Comparison of ENCODE assay signal across 14 cellular contexts in genomic region chr9:106284300-106284699, GRCh38.
A peak's percentile ranks its signal among the peaks of the same experiment; 100 is the strongest.
DNase-seq lines count a peak whose midpoint lies in the region; ATAC-seq and TF ChIP-seq lines count a peak whose summit lies in the region.
"Had no signal": no experiment of that assay in that cellular context is flagged by ENCODE, and none has a peak within 500 bp of the region (broad histone marks: within the 10 kb centered on the region; RNA-seq: fewer than 3 reads in every experiment).

No MANE protein-coding gene starts in this region.

- H3K79me2 ChIP-seq in HCT116 (ENCODE audit: insufficient read depth, low read length): no peaks in the 10 kb centered on the region

- no peaks in the 10 kb centered on the region for H3K9me2 ChIP-seq in HCT116 (ENCODE audit: insufficient read depth)

- H3K36me3 Mint-ChIP-seq in WTC11: peaks cover 5% of the 10 kb centered on the region; the same call in 1 of the 2 replicates
- H3K36me3 Mint-ChIP-seq in stimulated activated effector memory CD8-positive, alpha-beta T cell treated with anti-CD3 and anti-CD28 coated beads, Interleukin-12 subunit alpha, Interleukin-12 subunit beta, amount 100 ng/mL, for 72 hours: peaks cover 4% of the 10 kb centered on the region
- H3K36me3 Mint-ChIP-seq: CD4-positive, alpha-beta memory T cell had no signal

- H3K9me3 ChIP-seq in HCT116 (ENCODE audit: control insufficient read depth in 1 of 2, insufficient read depth in 1 of 2, low read depth in 1 of 2, low read length in 2 of 2): no peaks in the 10 kb centered on the region

- ATAC-seq in HCT116: peak; percentile 40; the same call in 1 of the 2 replicates
- peak; percentile 87 for ATAC-seq in WTC11
- ATAC-seq in stimulated activated effector memory CD8-positive, alpha-beta T cell treated with anti-CD3 and anti-CD28 coated beads, Interleukin-12 subunit alpha, Interleukin-12 subunit beta, amount 100 ng/mL, for 72 hours: no peak
- ATAC-seq in GM21529 (IDR thresholded peaks at IDR 0.05; ENCODE audit: unreplicated experiment): no peak
- ATAC-seq in HG03439 (IDR thresholded peaks at IDR 0.05; ENCODE audit: unreplicated experiment): no peak
- ATAC-seq: Panc1 had no signal

- no peak overlapping the region for H3K4me3 Mint-ChIP-seq in WTC11
- no peak overlapping the region for H3K4me3 Mint-ChIP-seq in stimulated activated effector memory CD8-positive, alpha-beta T cell treated with anti-CD3 and anti-CD28 coated beads, Interleukin-12 subunit alpha, Interleukin-12 subunit beta, amount 100 ng/mL, for 72 hours
- H3K4me3 Mint-ChIP-seq: activated B cell treated with CpG ODN at 0.5 μM for 24 hours; CD4-positive, alpha-beta memory T cell had no signal

- CTCF ChIA-PET in HCT116 (lab: Charles Lee) (interaction anchor here (1.9 kb wide), 1 partner anchor 888 kb away, joined by 5 read pairs; no protein-coding TSS in a partner anchor), WTC11 (lab: Charles Lee) (interaction anchor here (0.6 to 2.4 kb wide), 19 partner anchors 9 to 888 kb away, joined by 3 to 10 read pairs (median 3); no protein-coding TSS in a partner anchor)

- RAD21 ChIA-PET in HCT116 (lab: Charles Lee; ENCODE audit: low non-redundant PET in 1 of 2, low total read pairs in 2 of 2, uncharacterized antibody in 2 of 2, unreplicated experiment in 2 of 2): no interaction called here

- no peak overlapping the region for H3K4me2 ChIP-seq in HCT116 (ENCODE audit: low read length)

- peak; percentile 28 for TF ChIP-seq RAD21 in HCT116 (IDR thresholded peaks at IDR 0.05; ENCODE audit: low read depth)

- no peaks in the 10 kb centered on the region for H4K20me1 ChIP-seq in HCT116 (ENCODE audit: insufficient read depth)

- H3K4me3 ChIP-seq in HCT116 (replicated peaks in 1 of 2; ENCODE audit: low read depth in 1 of 2, low read length in 2 of 2): no peak overlapping the region
- H3K4me3 ChIP-seq: coronary artery had no signal

- DNase-seq in HCT116 (ENCODE audit: low read depth, low spot score) (no peak), WTC11 (ENCODE audit: low spot score) (peak; percentile 36), kidney tubule cell (ENCODE audit: low spot score) (peak; percentile 2), kidney glomerular epithelial cell (lab: John Stamatoyannopoulos, UW) (no peak)
- no peak for DNase-seq in stimulated activated effector memory CD8-positive, alpha-beta T cell treated with anti-CD3 and anti-CD28 coated beads, Interleukin-12 subunit alpha, Interleukin-12 subunit beta, amount 100 ng/mL, for 72 hours (ENCODE audit: low spot score in 2 of 2)
- DNase-seq: activated B cell treated with CpG ODN at 0.5 μM for 24 hours; activated gamma-delta T cell treated with Interleukin-2 at 50 U/mL for 16 hours; CD4-positive, alpha-beta memory T cell; stimulated activated CD4-positive, alpha-beta T cell treated with anti-CD3 and anti-CD28 coated beads, Interleukin-4, amount 100 ng/mL, for 4 hours had no signal

- TF ChIP-seq POLR2A in HCT116 (IDR thresholded peaks at IDR 0.05; ENCODE audit: borderline replicate concordance, extremely low read depth, insufficient read depth, insufficient read length): no peak

- no peak overlapping the region for H3K27ac Mint-ChIP-seq in WTC11
- no peak overlapping the region for H3K27ac Mint-ChIP-seq in stimulated activated effector memory CD8-positive, alpha-beta T cell treated with anti-CD3 and anti-CD28 coated beads, Interleukin-12 subunit alpha, Interleukin-12 subunit beta, amount 100 ng/mL, for 72 hours
- H3K27ac Mint-ChIP-seq: activated B cell treated with CpG ODN at 0.5 μM for 24 hours; CD4-positive, alpha-beta memory T cell had no signal

- no peaks in the 10 kb centered on the region for H3K36me3 ChIP-seq in HCT116 (ENCODE audit: control insufficient read depth in 1 of 2, insufficient read depth in 2 of 2, low read length in 2 of 2)

- H3K27me3 ChIP-seq in HCT116 (ENCODE audit: insufficient read depth, low read length): no peaks in the 10 kb centered on the region; the same call in 1 of the 2 replicates

- BruUV-seq in HCT116 (replicated peaks; lab: Mats Ljungman, UMichigan): no TSS peak

- POLR2A ChIA-PET in HCT116 (lab: Charles Lee): no interaction called here
- POLR2A ChIA-PET in WTC11 (lab: Charles Lee): interaction anchor here (1.0 kb wide), 1 partner anchor 580 kb away, joined by 3 read pairs; no protein-coding TSS in a partner anchor

- TF ChIP-seq CTCF in C4-2B (conservative IDR thresholded peaks at IDR 0.05) (peak; percentile 30), HCT116 (IDR thresholded peaks at IDR 0.05 in 2 of 3, conservative IDR thresholded peaks at IDR 0.05 in 1 of 3; ENCODE audit: borderline replicate concordance in 1 of 3, insufficient read depth in 1 of 3, low read depth in 2 of 3, low read length in 2 of 3) (peak in 2 of 3 experiments; percentile 26 to 30; a peak in 2 of 6 replicates), WTC11 (IDR thresholded peaks at IDR 0.05) (no peak)

- peaks cover 19% of the 10 kb centered on the region for H3K9me3 Mint-ChIP-seq in WTC11
- peaks cover 27% of the 10 kb centered on the region for H3K9me3 Mint-ChIP-seq in stimulated activated effector memory CD8-positive, alpha-beta T cell treated with anti-CD3 and anti-CD28 coated beads, Interleukin-12 subunit alpha, Interleukin-12 subunit beta, amount 100 ng/mL, for 72 hours
- H3K9me3 Mint-ChIP-seq: activated B cell treated with CpG ODN at 0.5 μM for 24 hours had no signal

- H3K27me3 Mint-ChIP-seq in WTC11 (ENCODE audit: low read depth): no peaks in the 10 kb centered on the region
- H3K27me3 Mint-ChIP-seq: activated B cell treated with CpG ODN at 0.5 μM for 24 hours; CD4-positive, alpha-beta memory T cell had no signal

- H3K9ac ChIP-seq in HCT116 (ENCODE audit: low read length): no peak overlapping the region

- H3K27ac ChIP-seq in C4-2B (no peak overlapping the region), HCT116 (ENCODE audit: low read depth, low read length) (no peak overlapping the region)
- H3K27ac ChIP-seq: coronary artery had no signal

- H2AFZ ChIP-seq in HCT116 (ENCODE audit: low read depth, low read length, poor library complexity, severe bottlenecking): no peak overlapping the region

- peaks cover 26% of the 10 kb centered on the region for H3K4me1 Mint-ChIP-seq in WTC11
- no peaks in the 10 kb centered on the region for H3K4me1 Mint-ChIP-seq in stimulated activated effector memory CD8-positive, alpha-beta T cell treated with anti-CD3 and anti-CD28 coated beads, Interleukin-12 subunit alpha, Interleukin-12 subunit beta, amount 100 ng/mL, for 72 hours
- H3K4me1 Mint-ChIP-seq: activated B cell treated with CpG ODN at 0.5 μM for 24 hours; CD4-positive, alpha-beta memory T cell had no signal

- H3K4me1 ChIP-seq in HCT116 (ENCODE audit: control insufficient read depth in 1 of 2, insufficient read depth in 2 of 2, low read length in 2 of 2): no peaks in the 10 kb centered on the region

- intact Hi-C loops in HCT116 (cut with micrococcal nuclease): loop anchor here (10.0 kb wide), 1 partner anchor 761 kb away; no protein-coding TSS in a partner anchor

TF ChIP-seq in HCT116, 20 proteins besides CTCF, POLR2A, EP300 and RAD21 (continues in another document):
- no peak for TF ChIP-seq SRF (IDR thresholded peaks at IDR 0.05; ENCODE audit: low read depth)
- no peak for TF ChIP-seq ZFX (IDR thresholded peaks at IDR 0.05)
- TF ChIP-seq POLR2AphosphoS5 (IDR thresholded peaks at IDR 0.05; ENCODE audit: low read depth, low read length): no peak
- TF ChIP-seq CBX3 (IDR thresholded peaks at IDR 0.05; ENCODE audit: low read depth): no peak
- TF ChIP-seq ATF3 (IDR thresholded peaks at IDR 0.05): no peak

TF ChIP-seq in WTC11, 78 proteins besides CTCF, POLR2A, EP300 and RAD21:
- TF ChIP-seq SP1 (CRISPR knock-in tag; conservative IDR thresholded peaks at IDR 0.05) (no peak), KAT7 (CRISPR knock-in tag; IDR thresholded peaks at IDR 0.05; ENCODE audit: borderline replicate concordance) (no peak), EMX1 (CRISPR knock-in tag; IDR thresholded peaks at IDR 0.05) (no peak), PRDM15 (CRISPR knock-in tag; IDR thresholded peaks at IDR 0.05) (no peak), NR3C1 (CRISPR knock-in tag; conservative IDR thresholded peaks at IDR 0.05; ENCODE audit: low read depth) (no peak), GRHL2 (CRISPR knock-in tag; IDR thresholded peaks at IDR 0.05; ENCODE audit: insufficient replicate concordance, severe bottlenecking) (no peak), ZNF317 (CRISPR knock-in tag; IDR thresholded peaks at IDR 0.05; ENCODE audit: borderline replicate concordance, low read depth) (no peak), HMGA2 (CRISPR knock-in tag; IDR thresholded peaks at IDR 0.05) (no peak)

Comparison
In these comparisons a context has a peak if more than half of its experiments do, and no peak if none do; other contexts are left out.
1. ATAC-seq: peak in HCT116 (single experiment) and WTC11 (single experiment); none in stimulated activated effector memory CD8-positive, alpha-beta T cell treated with anti-CD3 and anti-CD28 coated beads, Interleukin-12 subunit alpha, Interleukin-12 subunit beta, amount 100 ng/mL, for 72 hours (single experiment), GM21529 (single experiment) and HG03439 (single experiment).
2. DNase-seq: peak in WTC11 (single experiment) and kidney tubule cell (single experiment); none in HCT116 (single experiment), stimulated activated effector memory CD8-positive, alpha-beta T cell treated with anti-CD3 and anti-CD28 coated beads, Interleukin-12 subunit alpha, Interleukin-12 subunit beta, amount 100 ng/mL, for 72 hours (0 of 2) and kidney glomerular epithelial cell (single experiment).